ENCODE assay signal across 19 cellular contexts in genomic region chr13:26621731-26622401, GRCh38.
"Had no signal": no experiment of that assay in that cellular context is flagged by ENCODE, and none has a peak within 500 bp of the region (broad histone marks: within the 10 kb centered on the region; RNA-seq: fewer than 3 reads in every experiment).

No MANE protein-coding gene starts in this region.

- DNase-seq: activated CD4-positive, alpha-beta memory T cell treated with anti-CD3 and anti-CD28 coated beads for 36 hours; activated CD4-positive, alpha-beta T cell treated with anti-CD3 and anti-CD28 coated beads for 4 hours; activated CD4-positive, CD25-positive, alpha-beta regulatory T cell; activated naive CD4-positive, alpha-beta T cell treated with anti-CD3 and anti-CD28 coated beads for 36 hours; activated naive CD8-positive, alpha-beta T cell treated with anti-CD3 and anti-CD28 coated beads, Interleukin-2, amount 10 ng/mL, durations not matched to agents 7 days and 5 days; activated T-cell treated with anti-CD3 and anti-CD28 coated beads, Interleukin-2, amount 50 U/mL, for 48 hours; amygdala; dermis blood vessel endothelial cell; effector CD8-positive, alpha-beta T cell; erythroblast; foreskin keratinocyte; kidney; left ventricle myocardium inferior; mesenchymal stem cell; naive thymus-derived CD4-positive, alpha-beta T cell; retina; stimulated activated CD4-positive, alpha-beta T cell treated with anti-CD3 and anti-CD28 coated beads, Interleukin-4, amount 100 ng/mL, for 24 hours; stimulated activated naive CD8-positive, alpha-beta T cell treated with anti-CD3 and anti-CD28 coated beads, Interleukin-15, Interleukin-2, amounts not matched to agents 100 U/mL and 50 U/mL, for 24 hours; T-helper 17 cell had no signal

- H3K4me3 ChIP-seq: left ventricle myocardium inferior had no signal

- H3K27me3 ChIP-seq: foreskin keratinocyte had no signal

- H3K27ac ChIP-seq: foreskin keratinocyte, left ventricle myocardium inferior had no signal

- FAIRE-seq: kidney had no signal
